16 cellular contexts compared by ENCODE assay signal in the genomic region with DNA sequence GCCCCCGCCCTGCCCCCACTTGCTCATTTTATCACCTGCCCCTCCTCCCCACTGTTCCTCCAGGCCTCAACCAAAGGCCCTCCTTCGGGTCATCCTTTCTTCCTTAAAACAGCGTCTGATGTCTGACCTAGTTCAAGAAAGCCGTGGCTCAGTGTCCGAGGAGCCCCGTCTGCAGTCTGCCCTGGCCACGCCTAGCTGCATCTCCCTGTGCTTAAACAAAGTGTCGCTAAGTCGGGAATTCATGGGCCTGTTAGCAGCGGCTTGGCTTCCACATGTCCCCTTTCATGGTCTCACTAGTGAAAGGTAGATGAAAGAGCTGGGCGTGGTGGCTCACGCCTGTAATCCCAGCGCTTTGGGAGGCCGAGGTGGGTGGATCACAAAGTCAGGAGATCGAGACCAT. TPM values are rescaled to one million over a fixed set of nuclear protein-coding genes. Genes with fewer than 3 reads are reported as not detected.
DNase-seq lines count a peak whose midpoint lies in the region; ATAC-seq and TF ChIP-seq lines count a peak whose summit lies in the region.
"Had no signal": no experiment of that assay in that cellular context is flagged by ENCODE, and none has a peak within 500 bp of the region (broad histone marks: within the 10 kb centered on the region; RNA-seq: fewer than 3 reads in every experiment).

No MANE protein-coding gene starts in this region.

- ATAC-seq in stimulated activated effector memory CD8-positive, alpha-beta T cell treated with anti-CD3 and anti-CD28 coated beads, Interleukin-12 subunit alpha, Interleukin-12 subunit beta, amount 100 ng/mL, for 72 hours = no peak
- no peak for ATAC-seq in GM19035 (IDR thresholded peaks at IDR 0.05; ENCODE audit: unreplicated experiment)

- H3K27me3 Mint-ChIP-seq in brain (peaks cover 11% of the 10 kb centered on the region), nephron progenitor cell (ENCODE audit: low read depth, poor library complexity) (peaks cover 10% of the 10 kb centered on the region)
- H3K27me3 Mint-ChIP-seq: CD4-positive, alpha-beta memory T cell had no signal

- H4K20me1 ChIP-seq in osteoblast (ENCODE audit: insufficient read depth, low read length) = no peaks in the 10 kb centered on the region

- H3K9me3 Mint-ChIP-seq in brain = peaks cover 0 to 4% (median 0%) of the 10 kb centered on the region in 5 experiments
- no peaks in the 10 kb centered on the region for H3K9me3 Mint-ChIP-seq in nephron progenitor cell
- no peaks in the 10 kb centered on the region for H3K9me3 Mint-ChIP-seq in stimulated activated effector memory CD8-positive, alpha-beta T cell treated with anti-CD3 and anti-CD28 coated beads, Interleukin-12 subunit alpha, Interleukin-12 subunit beta, amount 100 ng/mL, for 72 hours
- H3K9me3 Mint-ChIP-seq: CD4-positive, alpha-beta memory T cell; HFFc6 had no signal

- H3K4me2 ChIP-seq in osteoblast (ENCODE audit: insufficient read depth, low read length) = no peak overlapping the region

- no peak overlapping the region for H2AFZ ChIP-seq in osteoblast (ENCODE audit: low read length)

- H3K4me1 ChIP-seq in osteoblast (ENCODE audit: insufficient read depth, low read length) (peaks cover 3% of the 10 kb centered on the region), right atrium auricular region (peaks cover 0 to 35% of the 10 kb centered on the region in 2 donors)
- H3K4me1 ChIP-seq: HAP-1 had no signal

- TF ChIP-seq CTCF in brain (conservative IDR thresholded peaks at IDR 0.05) = no peak
- no peak for TF ChIP-seq CTCF in nephron progenitor cell (IDR thresholded peaks at IDR 0.05)
- TF ChIP-seq CTCF in osteoblast (IDR thresholded peaks at IDR 0.05; ENCODE audit: extremely low read depth, low read depth, low read length) = no peak
- TF ChIP-seq CTCF in right atrium auricular region (IDR thresholded peaks at IDR 0.05) = no peak

- H3K4me1 Mint-ChIP-seq in brain = peaks cover 56% of the 10 kb centered on the region
- H3K4me1 Mint-ChIP-seq in nephron progenitor cell = peaks cover 60% of the 10 kb centered on the region
- peaks cover 6% of the 10 kb centered on the region for H3K4me1 Mint-ChIP-seq in stimulated activated effector memory CD8-positive, alpha-beta T cell treated with anti-CD3 and anti-CD28 coated beads, Interleukin-12 subunit alpha, Interleukin-12 subunit beta, amount 100 ng/mL, for 72 hours
- H3K4me1 Mint-ChIP-seq: CD4-positive, alpha-beta memory T cell had no signal

- H3K4me3 Mint-ChIP-seq in brain = no peak overlapping the region
- peak overlapping the region; percentile 10 for H3K4me3 Mint-ChIP-seq in nephron progenitor cell
- no peak overlapping the region for H3K4me3 Mint-ChIP-seq in stimulated activated effector memory CD8-positive, alpha-beta T cell treated with anti-CD3 and anti-CD28 coated beads, Interleukin-12 subunit alpha, Interleukin-12 subunit beta, amount 100 ng/mL, for 72 hours
- H3K4me3 Mint-ChIP-seq: CD4-positive, alpha-beta memory T cell; HFFc6 had no signal

- no peak overlapping the region for H3K4me3 ChIP-seq in osteoblast (ENCODE audit: insufficient read depth, low read length)
- no peak overlapping the region for H3K4me3 ChIP-seq in right atrium auricular region
- H3K4me3 ChIP-seq: HAP-1 had no signal

- H3K27me3 ChIP-seq in osteoblast (ENCODE audit: insufficient read depth, low read length) = no peaks in the 10 kb centered on the region
- no peaks in the 10 kb centered on the region for H3K27me3 ChIP-seq in right atrium auricular region

- H3K79me2 ChIP-seq in osteoblast (ENCODE audit: insufficient read depth, low read length) = no peaks in the 10 kb centered on the region

- H3K9me3 ChIP-seq in osteoblast (ENCODE audit: low read depth, low read length) = no peaks in the 10 kb centered on the region
- no peaks in the 10 kb centered on the region for H3K9me3 ChIP-seq in right atrium auricular region
- H3K9me3 ChIP-seq: HAP-1 had no signal

- H3K36me3 ChIP-seq in osteoblast (ENCODE audit: insufficient read depth, low read length) = no peaks in the 10 kb centered on the region
- no peaks in the 10 kb centered on the region for H3K36me3 ChIP-seq in right atrium auricular region
- H3K36me3 ChIP-seq: HAP-1 had no signal

- H3K27ac ChIP-seq in osteoblast (ENCODE audit: low read depth, low read length) (no peak overlapping the region), right atrium auricular region (no peak overlapping the region)

- H3K27ac Mint-ChIP-seq in brain = peak overlapping the region in 3 of 5 experiments; percentile 34 to 80 (median 41)
- H3K27ac Mint-ChIP-seq in nephron progenitor cell = peak overlapping the region; percentile 75
- H3K27ac Mint-ChIP-seq in stimulated activated effector memory CD8-positive, alpha-beta T cell treated with anti-CD3 and anti-CD28 coated beads, Interleukin-12 subunit alpha, Interleukin-12 subunit beta, amount 100 ng/mL, for 72 hours = peak overlapping the region; percentile 37
- H3K27ac Mint-ChIP-seq: HFFc6 had no signal

- DNase-seq in nephron progenitor cell (no peak), osteoblast (ENCODE audit: insufficient read length, low spot score, missing footprints) (peak; percentile 63), right atrium auricular region (ENCODE audit: low spot score) (no peak), epidermal melanocyte (ENCODE audit: insufficient read length, low spot score) (no peak)
- peak in 1 of 2 donors; percentile 32 for DNase-seq in stimulated activated effector memory CD8-positive, alpha-beta T cell treated with anti-CD3 and anti-CD28 coated beads, Interleukin-12 subunit alpha, Interleukin-12 subunit beta, amount 100 ng/mL, for 72 hours (ENCODE audit: low spot score in 2 of 2)
- no peak for DNase-seq in activated T-cell treated with anti-CD3 and anti-CD28 coated beads, Interleukin-2, amount 50 U/mL, for 1 hour
- DNase-seq: Calu3; CD4-positive, alpha-beta memory T cell; COR-L47; DMS153; DND-41; GOT3; HFFc6 had no signal

- H3K36me3 Mint-ChIP-seq in brain = no peaks in the 10 kb centered on the region
- H3K36me3 Mint-ChIP-seq in nephron progenitor cell (ENCODE audit: low read depth) = no peaks in the 10 kb centered on the region
- H3K36me3 Mint-ChIP-seq in stimulated activated effector memory CD8-positive, alpha-beta T cell treated with anti-CD3 and anti-CD28 coated beads, Interleukin-12 subunit alpha, Interleukin-12 subunit beta, amount 100 ng/mL, for 72 hours = peaks cover 5% of the 10 kb centered on the region
- H3K36me3 Mint-ChIP-seq: CD4-positive, alpha-beta memory T cell had no signal

RNA-seq across cellular contexts. Expression of a gene that starts 41.2 kb away (rescaled TPM):
- 42.6 TPM for polyA plus RNA-seq in brain (ENCODE audit: insufficient read depth, low read depth, low replicate concordance)
- total RNA-seq in osteoblast (31.8 and 32.6 TPM in 2 replicates), right atrium auricular region (10 to 100 TPM; 36.0 to 53.4 TPM)
